Comparison of ENCODE assay signal across 8 cellular contexts in the genomic region with DNA sequence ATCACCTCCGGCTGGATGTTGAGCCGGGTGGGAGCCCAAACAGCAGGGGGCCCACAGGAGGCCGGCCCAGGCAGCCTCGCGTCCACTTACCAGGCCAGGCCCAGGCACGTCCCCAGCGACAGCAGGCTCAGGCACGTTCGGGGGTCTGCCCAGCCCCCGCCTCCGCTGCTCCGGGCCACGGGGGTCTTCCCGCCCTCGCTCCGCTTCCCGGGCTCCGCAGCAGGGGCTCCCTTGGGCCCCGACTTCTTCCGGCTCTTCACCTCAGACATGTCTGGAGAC. TPM values are rescaled to one million over a fixed set of nuclear protein-coding genes. Genes with fewer than 3 reads are reported as not detected.
DNase-seq lines count a peak whose midpoint lies in the region; ATAC-seq and TF ChIP-seq lines count a peak whose summit lies in the region.

No MANE protein-coding gene starts in this region.

- H3K27me3 Mint-ChIP-seq in activated naive CD8-positive, alpha-beta T cell treated with anti-CD3 and anti-CD28 coated beads, Interleukin-2, amount 10 ng/mL, durations not matched to agents 7 days and 5 days: no peaks in the 10 kb centered on the region
- H3K27me3 Mint-ChIP-seq in stimulated activated naive CD8-positive, alpha-beta T cell treated with anti-CD3 and anti-CD28 coated beads, Interleukin-15, Interleukin-2, amounts not matched to agents 100 ng/mL and 50 ng/mL, for 24 hours: no peaks in the 10 kb centered on the region

- H3K27ac ChIP-seq in HL-60 (replicated peaks) (peak overlapping the region; percentile 86), iPS-20b (ENCODE audit: low read length) (peak overlapping the region; percentile 55)

- no peak for DNase-seq in GM10266 (ENCODE audit: extremely low spot score)
- DNase-seq in HL-60 (ENCODE audit: low read depth in 1 of 2, low spot score in 1 of 2): no peak
- DNase-seq in activated naive CD8-positive, alpha-beta T cell treated with anti-CD3 and anti-CD28 coated beads, Interleukin-2, amount 10 ng/mL, durations not matched to agents 7 days and 5 days: no peak
- no peak for DNase-seq in DMS153 (lab: John Stamatoyannopoulos, UW)
- DNase-seq in NCI-H226: no peak

- peaks cover 30% of the 10 kb centered on the region for H3K4me1 Mint-ChIP-seq in activated naive CD8-positive, alpha-beta T cell treated with anti-CD3 and anti-CD28 coated beads, Interleukin-2, amount 10 ng/mL, durations not matched to agents 7 days and 5 days
- H3K4me1 Mint-ChIP-seq in stimulated activated naive CD8-positive, alpha-beta T cell treated with anti-CD3 and anti-CD28 coated beads, Interleukin-15, Interleukin-2, amounts not matched to agents 100 ng/mL and 50 ng/mL, for 24 hours (ENCODE audit: low read depth): peaks cover 32% of the 10 kb centered on the region

- POLR2A ChIA-PET in activated naive CD8-positive, alpha-beta T cell treated with anti-CD3 and anti-CD28 coated beads, Interleukin-2, amount 10 ng/mL, durations not matched to agents 7 days and 5 days (lab: Charles Lee): interaction anchor here (0.5 to 3.8 kb wide), 12 partner anchors 12 to 181 kb away, joined by 3 to 38 read pairs (median 6); a partner anchor contains a TSS

- H3K9me3 ChIP-seq in iPS-20b (ENCODE audit: insufficient read depth, low read depth, low read length): no peaks in the 10 kb centered on the region; the same call in 1 of the 2 replicates

- H3K9ac ChIP-seq in iPS-20b (ENCODE audit: low read depth, low read length): peak overlapping the region; percentile 82; the same call in 1 of the 2 replicates

- TF ChIP-seq CTCF in GM10266 (IDR thresholded peaks at IDR 0.05; ENCODE audit: control insufficient read depth, insufficient read depth, low read depth, missing control alignments) (peak; percentile 11), HL-60 (IDR thresholded peaks at IDR 0.05; ENCODE audit: insufficient read depth, low read length) (no peak)

- peak overlapping the region; percentile 99 for H3K4me3 ChIP-seq in HL-60 (replicated peaks; ENCODE audit: insufficient read depth, low read length)
- H3K4me3 ChIP-seq in iPS-20b (ENCODE audit: low read length): peak overlapping the region; percentile 99

- peak overlapping the region; percentile 97 for H3K4me3 Mint-ChIP-seq in activated naive CD8-positive, alpha-beta T cell treated with anti-CD3 and anti-CD28 coated beads, Interleukin-2, amount 10 ng/mL, durations not matched to agents 7 days and 5 days
- H3K4me3 Mint-ChIP-seq in stimulated activated naive CD8-positive, alpha-beta T cell treated with anti-CD3 and anti-CD28 coated beads, Interleukin-15, Interleukin-2, amounts not matched to agents 100 ng/mL and 50 ng/mL, for 24 hours: peak overlapping the region; percentile 97

- H3K36me3 Mint-ChIP-seq in activated naive CD8-positive, alpha-beta T cell treated with anti-CD3 and anti-CD28 coated beads, Interleukin-2, amount 10 ng/mL, durations not matched to agents 7 days and 5 days: peaks cover 17% of the 10 kb centered on the region
- H3K36me3 Mint-ChIP-seq in stimulated activated naive CD8-positive, alpha-beta T cell treated with anti-CD3 and anti-CD28 coated beads, Interleukin-15, Interleukin-2, amounts not matched to agents 100 ng/mL and 50 ng/mL, for 24 hours (ENCODE audit: low read depth): peaks cover 15% of the 10 kb centered on the region

- peak overlapping the region; percentile 95 for H3K27ac Mint-ChIP-seq in activated naive CD8-positive, alpha-beta T cell treated with anti-CD3 and anti-CD28 coated beads, Interleukin-2, amount 10 ng/mL, durations not matched to agents 7 days and 5 days
- peak overlapping the region; percentile 95 for H3K27ac Mint-ChIP-seq in stimulated activated naive CD8-positive, alpha-beta T cell treated with anti-CD3 and anti-CD28 coated beads, Interleukin-15, Interleukin-2, amounts not matched to agents 100 ng/mL and 50 ng/mL, for 24 hours

- peaks cover 3% of the 10 kb centered on the region for H3K4me1 ChIP-seq in iPS-20b (ENCODE audit: insufficient read depth, low read length)

- ATAC-seq in GM21381 (IDR thresholded peaks at IDR 0.05; ENCODE audit: unreplicated experiment): peak; percentile 23
- ATAC-seq in activated naive CD8-positive, alpha-beta T cell treated with anti-CD3 and anti-CD28 coated beads, Interleukin-2, amount 10 ng/mL, durations not matched to agents 7 days and 5 days (ENCODE audit: low read depth): peak; percentile 15

- no peaks in the 10 kb centered on the region for H3K9me3 Mint-ChIP-seq in activated naive CD8-positive, alpha-beta T cell treated with anti-CD3 and anti-CD28 coated beads, Interleukin-2, amount 10 ng/mL, durations not matched to agents 7 days and 5 days
- H3K9me3 Mint-ChIP-seq in stimulated activated naive CD8-positive, alpha-beta T cell treated with anti-CD3 and anti-CD28 coated beads, Interleukin-15, Interleukin-2, amounts not matched to agents 100 ng/mL and 50 ng/mL, for 24 hours: no peaks in the 10 kb centered on the region

- H3K36me3 ChIP-seq in iPS-20b (ENCODE audit: insufficient read depth, low read depth, low read length): peaks cover 11% of the 10 kb centered on the region

- H3K27me3 ChIP-seq in HL-60 (ENCODE audit: insufficient read depth, poor library complexity, severe bottlenecking): no peaks in the 10 kb centered on the region
- H3K27me3 ChIP-seq in iPS-20b (ENCODE audit: insufficient read depth, low read length): peaks cover 9% of the 10 kb centered on the region; the same call in 1 of the 2 replicates

RNA-seq across cellular contexts. Expression of a gene that starts 0.2 kb away (rescaled TPM):
- total RNA-seq in activated naive CD8-positive, alpha-beta T cell treated with anti-CD3 and anti-CD28 coated beads, Interleukin-2, amount 10 ng/mL, durations not matched to agents 7 days and 5 days: 10 to 100 TPM; 23.4 to 24.0 TPM

RNA-seq across cellular contexts. Expression of a gene that starts 0.7 kb away (rescaled TPM):
- 10 to 100 TPM; 32.0 to 32.8 TPM for total RNA-seq in activated naive CD8-positive, alpha-beta T cell treated with anti-CD3 and anti-CD28 coated beads, Interleukin-2, amount 10 ng/mL, durations not matched to agents 7 days and 5 days

RNA-seq across cellular contexts. Expression of a gene that starts 50.9 kb away (rescaled TPM):
- total RNA-seq in activated naive CD8-positive, alpha-beta T cell treated with anti-CD3 and anti-CD28 coated beads, Interleukin-2, amount 10 ng/mL, durations not matched to agents 7 days and 5 days: 100 to 1,000 TPM; 326 to 337 TPM
